In genomic region chr10:122567056-122567660, GRCh38 we compare ENCODE assay signal across 9 cellular contexts. TPM values are rescaled to one million over a fixed set of nuclear protein-coding genes. Genes with fewer than 3 reads are reported as not detected.
DNase-seq lines count a peak whose midpoint lies in the region; ATAC-seq and TF ChIP-seq lines count a peak whose summit lies in the region.
"Had no signal": no experiment of that assay in that cellular context is flagged by ENCODE, and none has a peak within 500 bp of the region (broad histone marks: within the 10 kb centered on the region; RNA-seq: fewer than 3 reads in every experiment).

No MANE protein-coding gene starts in this region.

- H3K4ac ChIP-seq in H9 (ENCODE audit: low read depth, low read length): no peak overlapping the region

- no peak overlapping the region for H2AK5ac ChIP-seq in H9 (ENCODE audit: insufficient read length, low read length)

- H3K27me3 ChIP-seq in H9 (ENCODE audit: insufficient read depth, low read length) (no peaks in the 10 kb centered on the region), cardiac muscle cell (no peaks in the 10 kb centered on the region)

- no peak for DNase-seq in CD14-positive monocyte (ENCODE audit: low spot score)
- DNase-seq in H9: peak; percentile 64
- peak; percentile 9 to 26 for DNase-seq in activated CD4-positive, alpha-beta T cell treated with anti-CD3 and anti-CD28 coated beads, Interleukin-2, amount 50 U/mL, for 4 hours
- peak; percentile 32 to 39 for DNase-seq in cardiac muscle cell (ENCODE audit: low read depth in 1 of 2, low spot score in 1 of 2)
- no peak for DNase-seq in stimulated activated naive B cell treated with anti-CD40 and anti-IgM and Interleukin-4, amounts not matched to agents 10 μg/mL and 1 μg/mL and 100 μg/mL, for 72 hours

- no peaks in the 10 kb centered on the region for H3K79me2 ChIP-seq in H9 (ENCODE audit: insufficient read depth, low read length)

- H2AFZ ChIP-seq in H9 (ENCODE audit: low read length): no peak overlapping the region

- H4K8ac ChIP-seq in H9 (replicated peaks; ENCODE audit: insufficient read length, low read depth, low read length): no peak overlapping the region

- no peak overlapping the region for H3T11ph ChIP-seq in H9 (ENCODE audit: low read length)

- intact Hi-C loops in CD14-positive monocyte (cut with micrococcal nuclease): loop anchor here (5.0 to 10.0 kb wide), 3 partner anchors 132 to 272 kb away; no protein-coding TSS in a partner anchor

- no peaks in the 10 kb centered on the region for H4K20me1 ChIP-seq in H9 (ENCODE audit: control insufficient read depth, insufficient read depth, insufficient read length)

- no peak overlapping the region for H2BK12ac ChIP-seq in H9 (ENCODE audit: insufficient read length, low read depth, low read length)

- peak; percentile 59 for TF ChIP-seq CTCF in CD14-positive monocyte (IDR thresholded peaks at IDR 0.05)
- TF ChIP-seq CTCF in H9 (conservative IDR thresholded peaks at IDR 0.05): peak; percentile 78
- peak; percentile 69 for TF ChIP-seq CTCF in cardiac muscle cell (IDR thresholded peaks at IDR 0.05; ENCODE audit: low read depth, low read length)

- H4K91ac ChIP-seq in H9 (ENCODE audit: insufficient read length, low read depth, low read length): no peak overlapping the region

- no peak overlapping the region for H2BK5ac ChIP-seq in H9 (ENCODE audit: insufficient read length, low read length)

- no peak overlapping the region for H2BK15ac ChIP-seq in H9 (ENCODE audit: low read depth, low read length)

- no peak overlapping the region for H2BK120ac ChIP-seq in H9 (ENCODE audit: low read depth, low read length, poor library complexity, severe bottlenecking)

- no peak overlapping the region for H3K56ac ChIP-seq in H9 (ENCODE audit: insufficient read length, low read depth, low read length)

- H3K9me3 Mint-ChIP-seq in CD14-positive monocyte (peaks cover 0 to under 1% (median 0%) of the 10 kb centered on the region in 7 donors), H9 (peaks cover 0 to 3% of the 10 kb centered on the region in 2 experiments; a peak in 1 of 5 replicates)
- H3K9me3 Mint-ChIP-seq in stimulated activated naive B cell treated with anti-CD40 and anti-IgM and Interleukin-4, amounts not matched to agents 10 μg/mL and 1 μg/mL and 100 μg/mL, for 72 hours: no peaks in the 10 kb centered on the region
- H3K9me3 Mint-ChIP-seq: dendritic cell treated with granulocyte-macrophage colony-stimulating factor and Interleukin-4, amounts not matched to agents 40 ng/mL and 50 ng/mL, for 4 days had no signal

- H3K27ac ChIP-seq in H9 (ENCODE audit: insufficient read length, low read depth, low read length) (no peak overlapping the region), cardiac muscle cell (no peak overlapping the region)

- no peaks in the 10 kb centered on the region for H3K9me3 ChIP-seq in H9 (ENCODE audit: control insufficient read depth, low read depth, low read length)
- H3K9me3 ChIP-seq in cardiac muscle cell (ENCODE audit: low read depth): no peaks in the 10 kb centered on the region

- no peaks in the 10 kb centered on the region for H3K36me3 Mint-ChIP-seq in CD14-positive monocyte
- H3K36me3 Mint-ChIP-seq in H9 (ENCODE audit: insufficient read depth in 1 of 3, low read depth in 3 of 3): peaks cover 0 to 2% (median 0%) of the 10 kb centered on the region in 3 experiments; a peak in 1 of 7 replicates
- no peaks in the 10 kb centered on the region for H3K36me3 Mint-ChIP-seq in stimulated activated naive B cell treated with anti-CD40 and anti-IgM and Interleukin-4, amounts not matched to agents 10 μg/mL and 1 μg/mL and 100 μg/mL, for 72 hours

- no CpG with 5 or more reads among the region's 5 CpGs for WGBS in H9 (ENCODE audit: extremely low coverage, insufficient read length, low lambda C conversion rate)

- no peak overlapping the region for H3K9ac ChIP-seq in H9 (ENCODE audit: extremely low read depth, insufficient read length, low read length)

- no peak overlapping the region for H3K14ac ChIP-seq in H9 (ENCODE audit: insufficient read depth, low read length)

- H3K4me3 Mint-ChIP-seq in CD14-positive monocyte (no peak overlapping the region), H9 (no peak overlapping the region)
- H3K4me3 Mint-ChIP-seq in stimulated activated naive B cell treated with anti-CD40 and anti-IgM and Interleukin-4, amounts not matched to agents 10 μg/mL and 1 μg/mL and 100 μg/mL, for 72 hours: no peak overlapping the region
- H3K4me3 Mint-ChIP-seq: dendritic cell treated with granulocyte-macrophage colony-stimulating factor and Interleukin-4, amounts not matched to agents 40 ng/mL and 50 ng/mL, for 4 days had no signal

- H2BK20ac ChIP-seq in H9 (ENCODE audit: low read depth, low read length, poor library complexity, severe bottlenecking): no peak overlapping the region

- peak; percentile 42 to 44 for ATAC-seq in stimulated activated naive B cell treated with anti-CD40 and anti-IgM and Interleukin-4, amounts not matched to agents 10 μg/mL and 1 μg/mL and 100 μg/mL, for 72 hours (replicated peaks)
- ATAC-seq in HG02852 (IDR thresholded peaks at IDR 0.05; ENCODE audit: unreplicated experiment) (no peak), GM19463 (IDR thresholded peaks at IDR 0.05; ENCODE audit: unreplicated experiment) (no peak), GM21423 (IDR thresholded peaks at IDR 0.05; ENCODE audit: unreplicated experiment) (no peak)

- no peak overlapping the region for H3K23ac ChIP-seq in H9 (ENCODE audit: insufficient read length, low read depth, low read length)

- no peak overlapping the region for H3K4me2 ChIP-seq in H9 (ENCODE audit: insufficient read depth, insufficient read length, low read length)

- no peak overlapping the region for H3K18ac ChIP-seq in H9 (ENCODE audit: insufficient read length, low read depth, low read length)

- no peaks in the 10 kb centered on the region for H3K23me2 ChIP-seq in H9 (ENCODE audit: insufficient read length, low read depth, low read length, poor library complexity, severe bottlenecking)

- no peaks in the 10 kb centered on the region for H3K79me1 ChIP-seq in H9 (ENCODE audit: insufficient read depth, low read depth, low read length, poor library complexity, severe bottlenecking)

- peaks cover 13 to 21% (median 15%) of the 10 kb centered on the region in 3 donors for H3K27me3 Mint-ChIP-seq in CD14-positive monocyte (ENCODE audit: low read depth in 3 of 3)
- peaks cover 21% of the 10 kb centered on the region for H3K27me3 Mint-ChIP-seq in H9 (ENCODE audit: low read depth)
- H3K27me3 Mint-ChIP-seq in stimulated activated naive B cell treated with anti-CD40 and anti-IgM and Interleukin-4, amounts not matched to agents 10 μg/mL and 1 μg/mL and 100 μg/mL, for 72 hours: peaks cover 15 to 23% of the 10 kb centered on the region in 2 donors

- H3K4me1 Mint-ChIP-seq in CD14-positive monocyte (peaks cover 4% of the 10 kb centered on the region), H9 (peaks cover 0 to 2% of the 10 kb centered on the region in 2 experiments; a peak in 2 of 4 replicates)
- peaks cover 0 to 2% of the 10 kb centered on the region in 2 donors for H3K4me1 Mint-ChIP-seq in stimulated activated naive B cell treated with anti-CD40 and anti-IgM and Interleukin-4, amounts not matched to agents 10 μg/mL and 1 μg/mL and 100 μg/mL, for 72 hours

- H3K4me1 ChIP-seq in H9 (ENCODE audit: insufficient read depth, low read length) (no peaks in the 10 kb centered on the region), cardiac muscle cell (ENCODE audit: low read depth) (no peaks in the 10 kb centered on the region)

- H3K4me3 ChIP-seq in cardiac muscle cell: no peak overlapping the region

- no peaks in the 10 kb centered on the region for H3K36me3 ChIP-seq in cardiac muscle cell

- no peak overlapping the region for H4K5ac ChIP-seq in H9 (ENCODE audit: insufficient read length, low read depth, low read length)

- H3K27ac Mint-ChIP-seq in CD14-positive monocyte (no peak overlapping the region), H9 (no peak overlapping the region; a peak in 1 of 7 replicates)
- no peak overlapping the region for H3K27ac Mint-ChIP-seq in stimulated activated naive B cell treated with anti-CD40 and anti-IgM and Interleukin-4, amounts not matched to agents 10 μg/mL and 1 μg/mL and 100 μg/mL, for 72 hours
- H3K27ac Mint-ChIP-seq: dendritic cell treated with granulocyte-macrophage colony-stimulating factor and Interleukin-4, amounts not matched to agents 40 ng/mL and 50 ng/mL, for 4 days had no signal

RNA-seq across cellular contexts. Expression of gene DMBT1, which starts 6.6 kb away (rescaled TPM):
- polyA plus RNA-seq in CD14-positive monocyte (not detected), cardiac muscle cell (not detected in 2 replicates)
- total RNA-seq in H9 (2021) (0.04 TPM in 1 of 2 replicates, not detected in the other), cardiac muscle cell (0.07 TPM in 1 of 2 replicates, not detected in the other)

Comparison
In these comparisons a context has a peak if more than half of its experiments do, and no peak if none do; other contexts are left out.
1. DNase-seq: peak in H9 (single experiment), activated CD4-positive, alpha-beta T cell treated with anti-CD3 and anti-CD28 coated beads, Interleukin-2, amount 50 U/mL, for 4 hours (2 of 2) and cardiac muscle cell (2 of 2); none in CD14-positive monocyte (single experiment) and stimulated activated naive B cell treated with anti-CD40 and anti-IgM and Interleukin-4, amounts not matched to agents 10 μg/mL and 1 μg/mL and 100 μg/mL, for 72 hours (single experiment).
2. ATAC-seq: peak in stimulated activated naive B cell treated with anti-CD40 and anti-IgM and Interleukin-4, amounts not matched to agents 10 μg/mL and 1 μg/mL and 100 μg/mL, for 72 hours (2 of 2); none in HG02852 (single experiment), GM19463 (single experiment) and GM21423 (single experiment).
3. Peak in every context shown above with its lines, with median percentiles within 50 percentile points of each other: CTCF ChIP-seq.